ENCODE assay signal across 15 cellular contexts in the genomic region with DNA sequence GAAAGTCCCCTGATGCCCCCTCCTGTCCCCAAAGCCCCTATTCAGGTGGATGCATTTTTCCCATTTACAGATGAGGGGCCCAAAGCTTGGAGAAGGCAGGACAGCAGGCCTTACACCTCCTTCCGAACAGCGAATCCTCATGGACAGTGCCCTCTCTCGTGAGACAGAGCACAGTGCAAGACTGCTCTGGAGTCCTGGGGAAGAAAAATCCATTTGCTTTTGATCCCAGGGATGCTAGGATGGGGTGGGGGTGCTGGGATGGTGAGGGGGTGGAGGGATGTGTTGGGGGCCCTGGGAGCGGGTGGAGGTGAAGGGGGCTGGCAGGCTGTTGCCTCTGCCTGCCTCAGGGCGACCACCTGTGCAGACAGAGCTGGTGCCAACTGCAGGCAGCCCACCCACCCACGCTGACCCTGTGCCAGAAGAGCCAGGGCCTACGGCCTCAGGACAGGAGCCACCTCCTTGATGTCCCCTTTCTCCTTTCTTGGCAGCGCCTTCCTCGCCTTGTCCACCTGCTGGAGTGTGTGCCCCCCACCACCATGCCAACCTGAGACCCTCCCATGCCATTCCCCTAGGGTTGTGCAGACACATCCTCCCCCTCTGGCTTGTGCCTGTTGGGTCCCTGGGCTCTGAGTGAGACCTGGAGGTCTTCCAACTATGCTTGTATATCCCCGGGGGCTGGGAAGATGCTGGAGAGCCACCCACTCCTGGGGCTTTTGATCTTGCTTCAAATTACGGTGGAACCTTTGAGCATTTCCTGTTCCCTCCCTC.
DNase-seq lines count a peak whose midpoint lies in the region; ATAC-seq and TF ChIP-seq lines count a peak whose summit lies in the region.
"Had no signal": no experiment of that assay in that cellular context is flagged by ENCODE, and none has a peak within 500 bp of the region (broad histone marks: within the 10 kb centered on the region; RNA-seq: fewer than 3 reads in every experiment).

No MANE protein-coding gene starts in this region.

- no peak for TF ChIP-seq CTCF in WTC11 (IDR thresholded peaks at IDR 0.05)

- ATAC-seq in WTC11 = peak; percentile 41; the same call in 1 of the 2 replicates

- H4K8ac ChIP-seq in mesendoderm (ENCODE audit: low read depth, low read length) = no peak overlapping the region

- peaks cover 18% of the 10 kb centered on the region for H3K4me1 Mint-ChIP-seq in WTC11

- H2BK15ac ChIP-seq in mesendoderm (replicated peaks; ENCODE audit: low read depth) = no peak overlapping the region

- H3K18ac ChIP-seq in mesendoderm (ENCODE audit: low read length) = no peak overlapping the region

- no peaks in the 10 kb centered on the region for H3K36me3 ChIP-seq in H7 (replicated peaks; ENCODE audit: control insufficient read depth, insufficient read depth, low read length)
- no peaks in the 10 kb centered on the region for H3K36me3 ChIP-seq in mesendoderm (ENCODE audit: control insufficient read depth, insufficient read depth, low read length)
- no peaks in the 10 kb centered on the region for H3K36me3 ChIP-seq in MG63
- H3K36me3 ChIP-seq: adrenal gland, BLaER1, sigmoid colon, tibial artery had no signal

- CTCF ChIA-PET in WTC11 (lab: Charles Lee) = no interaction called here

- WGBS in mesendoderm (ENCODE audit: extremely low coverage, insufficient coverage, low lambda C conversion rate) = no CpG with 5 or more reads among the region's 11 CpGs

- H3K23ac ChIP-seq in mesendoderm (ENCODE audit: low read length) = no peak overlapping the region

- no peak overlapping the region for H4K5ac ChIP-seq in mesendoderm (ENCODE audit: low read length)

- H2BK5ac ChIP-seq in mesendoderm (ENCODE audit: low read length) = no peak overlapping the region

- H3K4ac ChIP-seq in mesendoderm (ENCODE audit: low read depth, low read length) = no peak overlapping the region

- H3K4me3 Mint-ChIP-seq in WTC11 = no peak overlapping the region
- H3K4me3 Mint-ChIP-seq: activated T-helper 1 cell treated with anti-CD3 and anti-CD28 coated beads, Interleukin-12 subunit alpha, Interleukin-12 subunit beta, Interleukin-2, Interleukin-4 antibody, amounts not matched to agents 30 ng/mL and 10 ng/mL and 1 ng/mL, durations not matched to agents 14 hours and 24 hours and 36 hours had no signal

- POLR2A ChIA-PET in WTC11 (lab: Charles Lee) = no interaction called here

- H3K27ac ChIP-seq in mesendoderm (ENCODE audit: low read depth, low read length) = no peak overlapping the region
- H3K27ac ChIP-seq: adrenal gland, BLaER1, sigmoid colon, SK-N-MC, tibial artery had no signal

- H3K36me3 Mint-ChIP-seq in WTC11 = no peaks in the 10 kb centered on the region

- DNase-seq in DMS79 (lab: John Stamatoyannopoulos, UW) (peak; percentile 37), H7 (peak; percentile 71), WTC11 (ENCODE audit: low spot score) (no peak), mesendoderm (peak; percentile 22), MG63 (no peak), Kasumi-1 (lab: John Stamatoyannopoulos, UW) (no peak)
- DNase-seq in activated CD8-positive, alpha-beta memory T cell treated with anti-CD3 and anti-CD28 coated beads, Interleukin-2, amount 50 U/mL, for 48 hours = no peak
- DNase-seq: activated CD4-positive, alpha-beta T cell treated with anti-CD3 and anti-CD28 coated beads, Interleukin-2, amount 50 U/mL, for 4 hours; adrenal gland; sigmoid colon; stimulated activated CD4-positive, alpha-beta T cell treated with anti-CD3 and anti-CD28 coated beads, Interleukin-4, amount 100 ng/mL, for 4 hours; tibial artery had no signal

- H3K9ac ChIP-seq in mesendoderm (ENCODE audit: low read length) = no peak overlapping the region
- H3K9ac ChIP-seq: BLaER1 had no signal

- no peaks in the 10 kb centered on the region for H3K4me1 ChIP-seq in mesendoderm (ENCODE audit: control insufficient read depth, low read depth, low read length)
- H3K4me1 ChIP-seq: adrenal gland had no signal

- H3K9me3 ChIP-seq in MG63 = no peaks in the 10 kb centered on the region
- H3K9me3 ChIP-seq: adrenal gland, BLaER1, sigmoid colon, tibial artery had no signal

- no peak overlapping the region for H3K56ac ChIP-seq in mesendoderm (ENCODE audit: low read length)

- no peak overlapping the region for H2BK120ac ChIP-seq in mesendoderm (ENCODE audit: low read depth, low read length)

- H3K27ac Mint-ChIP-seq in WTC11 = no peak overlapping the region
- H3K27ac Mint-ChIP-seq: activated T-helper 1 cell treated with anti-CD3 and anti-CD28 coated beads, Interleukin-12 subunit alpha, Interleukin-12 subunit beta, Interleukin-2, Interleukin-4 antibody, amounts not matched to agents 30 ng/mL and 10 ng/mL and 1 ng/mL, durations not matched to agents 14 hours and 24 hours and 36 hours had no signal

- H3K27me3 ChIP-seq in H7 (ENCODE audit: control insufficient read depth, insufficient read depth, low read length) (no peaks in the 10 kb centered on the region), mesendoderm (ENCODE audit: insufficient read depth, low read length, poor library complexity) (no peaks in the 10 kb centered on the region), MG63 (no peaks in the 10 kb centered on the region; the same call in 1 of the 2 replicates)
- H3K27me3 ChIP-seq: BLaER1, sigmoid colon had no signal

- H3K4me2 ChIP-seq in mesendoderm (ENCODE audit: low read length) = no peak overlapping the region
- H3K4me2 ChIP-seq: BLaER1 had no signal

- no peaks in the 10 kb centered on the region for H3K79me2 ChIP-seq in mesendoderm (ENCODE audit: control insufficient read depth, insufficient read depth, low read length)

- H3K4me3 ChIP-seq in H7 (ENCODE audit: insufficient read depth, low read depth, low read length) (no peak overlapping the region), mesendoderm (ENCODE audit: low read length) (no peak overlapping the region), MG63 (no peak overlapping the region)
- H3K4me3 ChIP-seq: adrenal gland, BLaER1, sigmoid colon, SK-N-MC, tibial artery had no signal

- H3K27me3 Mint-ChIP-seq in WTC11 (ENCODE audit: low read depth) = peaks cover 3% of the 10 kb centered on the region; the same call in 1 of the 2 replicates

- no peaks in the 10 kb centered on the region for H3K79me1 ChIP-seq in mesendoderm (ENCODE audit: low read length)

- H3K9me3 Mint-ChIP-seq in WTC11 = no peaks in the 10 kb centered on the region
- H3K9me3 Mint-ChIP-seq: activated T-helper 1 cell treated with anti-CD3 and anti-CD28 coated beads, Interleukin-12 subunit alpha, Interleukin-12 subunit beta, Interleukin-2, Interleukin-4 antibody, amounts not matched to agents 30 ng/mL and 10 ng/mL and 1 ng/mL, durations not matched to agents 14 hours and 24 hours and 36 hours had no signal

- no peak overlapping the region for H2AK5ac ChIP-seq in mesendoderm (ENCODE audit: low read length)

TF ChIP-seq in WTC11, 78 proteins besides CTCF, POLR2A, EP300 and RAD21:
- TF ChIP-seq MXD4 (CRISPR knock-in tag; IDR thresholded peaks at IDR 0.05; ENCODE audit: borderline replicate concordance) (no peak), NR3C1 (CRISPR knock-in tag; conservative IDR thresholded peaks at IDR 0.05; ENCODE audit: low read depth) (no peak), FOXK1 (CRISPR knock-in tag; IDR thresholded peaks at IDR 0.05) (no peak), NFE2L1 (CRISPR knock-in tag; IDR thresholded peaks at IDR 0.05) (no peak), IRF2 (CRISPR knock-in tag; IDR thresholded peaks at IDR 0.05; ENCODE audit: borderline replicate concordance, low read depth) (no peak), GABPB1 (CRISPR knock-in tag; IDR thresholded peaks at IDR 0.05) (no peak), NFATC4 (CRISPR knock-in tag; IDR thresholded peaks at IDR 0.05) (no peak), ZNF317 (CRISPR knock-in tag; IDR thresholded peaks at IDR 0.05; ENCODE audit: borderline replicate concordance, low read depth) (no peak), ZNF219 (CRISPR knock-in tag; IDR thresholded peaks at IDR 0.05; ENCODE audit: borderline replicate concordance) (no peak)
- TF ChIP-seq, protein P1, sequence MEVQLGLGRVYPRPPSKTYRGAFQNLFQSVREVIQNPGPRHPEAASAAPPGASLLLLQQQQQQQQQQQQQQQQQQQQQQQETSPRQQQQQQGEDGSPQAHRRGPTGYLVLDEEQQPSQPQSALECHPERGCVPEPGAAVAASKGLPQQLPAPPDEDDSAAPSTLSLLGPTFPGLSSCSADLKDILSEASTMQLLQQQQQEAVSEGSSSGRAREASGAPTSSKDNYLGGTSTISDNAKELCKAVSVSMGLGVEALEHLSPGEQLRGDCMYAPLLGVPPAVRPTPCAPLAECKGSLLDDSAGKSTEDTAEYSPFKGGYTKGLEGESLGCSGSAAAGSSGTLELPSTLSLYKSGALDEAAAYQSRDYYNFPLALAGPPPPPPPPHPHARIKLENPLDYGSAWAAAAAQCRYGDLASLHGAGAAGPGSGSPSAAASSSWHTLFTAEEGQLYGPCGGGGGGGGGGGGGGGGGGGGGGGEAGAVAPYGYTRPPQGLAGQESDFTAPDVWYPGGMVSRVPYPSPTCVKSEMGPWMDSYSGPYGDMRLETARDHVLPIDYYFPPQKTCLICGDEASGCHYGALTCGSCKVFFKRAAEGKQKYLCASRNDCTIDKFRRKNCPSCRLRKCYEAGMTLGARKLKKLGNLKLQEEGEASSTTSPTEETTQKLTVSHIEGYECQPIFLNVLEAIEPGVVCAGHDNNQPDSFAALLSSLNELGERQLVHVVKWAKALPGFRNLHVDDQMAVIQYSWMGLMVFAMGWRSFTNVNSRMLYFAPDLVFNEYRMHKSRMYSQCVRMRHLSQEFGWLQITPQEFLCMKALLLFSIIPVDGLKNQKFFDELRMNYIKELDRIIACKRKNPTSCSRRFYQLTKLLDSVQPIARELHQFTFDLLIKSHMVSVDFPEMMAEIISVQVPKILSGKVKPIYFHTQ (CRISPR knock-in tag; IDR thresholded peaks at IDR 0.05) = no peak
TF ChIP-seq in WTC11: peak in this region for 0.

Comparison
In these comparisons a context has a peak if more than half of its experiments do, and no peak if none do; other contexts are left out.
1. DNase-seq: peak in DMS79 (single experiment), H7 (single experiment) and mesendoderm (single experiment); none in WTC11 (single experiment), activated CD8-positive, alpha-beta memory T cell treated with anti-CD3 and anti-CD28 coated beads, Interleukin-2, amount 50 U/mL, for 48 hours (single experiment), MG63 (single experiment) and Kasumi-1 (0 of 2).